ENCODE assay signal across 8 cellular contexts in the genomic region with DNA sequence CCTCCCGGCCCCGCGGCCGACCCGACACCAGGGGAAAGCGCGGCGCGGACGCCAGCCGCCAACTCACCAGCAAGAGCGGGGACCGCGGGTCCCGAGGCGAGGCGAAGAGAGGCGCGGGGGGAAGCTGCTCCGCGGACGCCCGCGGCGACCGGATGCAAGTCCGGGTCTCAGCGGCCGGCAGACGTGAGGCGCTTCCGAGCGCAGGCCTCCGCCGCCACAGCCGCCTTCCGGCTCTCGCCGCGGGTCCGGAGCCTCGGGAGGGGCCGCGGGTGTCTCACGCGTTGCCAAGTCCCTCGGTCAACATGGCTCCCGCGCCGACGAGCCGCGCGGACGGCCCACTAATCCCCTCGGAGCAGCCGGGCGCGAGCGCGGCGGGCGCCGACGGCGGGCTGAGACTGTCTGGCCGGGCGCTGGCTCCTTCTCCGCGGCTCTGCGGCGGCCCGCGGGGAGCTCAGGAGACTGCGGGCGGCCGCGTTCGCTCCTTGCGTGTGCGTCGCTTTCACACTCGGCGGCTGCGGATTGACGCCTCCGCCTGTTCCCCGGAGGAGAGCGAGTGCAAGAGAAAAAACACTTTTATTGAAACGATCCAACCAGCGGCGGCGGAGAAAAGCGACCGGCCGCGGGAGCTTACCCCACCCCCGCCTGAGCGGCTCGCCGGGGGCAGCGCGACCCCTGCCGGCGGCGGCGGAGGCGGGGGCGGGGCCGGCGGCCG. TPM values are rescaled to one million over a fixed set of nuclear protein-coding genes. Genes with fewer than 3 reads are reported as not detected.
DNase-seq lines count a peak whose midpoint lies in the region; ATAC-seq and TF ChIP-seq lines count a peak whose summit lies in the region.

A gene (minus strand): TSS at position 521 of the 712 bp plus-strand sequence. CDS start 65,603 bp downstream, outside the sequence.

- no peaks in the 10 kb centered on the region for H3K27me3 Mint-ChIP-seq in activated naive CD4-positive, alpha-beta T cell treated with anti-CD3 and anti-CD28 coated beads, Interleukin-2, amount 10 ng/mL, durations not matched to agents 7 days and 5 days

- H3K4me3 ChIP-seq in GM06990 (replicated peaks; ENCODE audit: low read depth, low read length) = peak within 1 kb of the TSS; percentile 84
- H3K4me3 ChIP-seq in SK-N-MC = peak within 1 kb of the TSS; percentile 84

- TF ChIP-seq CTCF in GM06990 (IDR thresholded peaks at IDR 0.05; ENCODE audit: insufficient read depth, low read length, poor library complexity, severe bottlenecking) = peak; percentile 24
- TF ChIP-seq CTCF in omental fat pad (IDR thresholded peaks at IDR 0.05) = peak in 1 of 3 donors; percentile 8

- H3K27ac ChIP-seq in SK-N-MC (peak within 1 kb of the TSS; percentile 92), temporal lobe (ENCODE audit: low read depth, low read length) (peak within 1 kb of the TSS; percentile 86)

- no peaks in the 10 kb centered on the region for H3K9me3 ChIP-seq in SK-N-MC (ENCODE audit: low read depth, low read length)

- peaks cover 56% of the 10 kb centered on the region for H3K4me1 Mint-ChIP-seq in activated naive CD4-positive, alpha-beta T cell treated with anti-CD3 and anti-CD28 coated beads, Interleukin-2, amount 10 ng/mL, durations not matched to agents 7 days and 5 days

- ATAC-seq in omental fat pad (ENCODE audit: low FRiP score) = peak; percentile 78

- CTCF ChIA-PET in HEK293T (lab: Yijun Ruan, JAX) = interaction anchor here (1.5 kb wide), 1 partner anchor 24 kb away, joined by 3 read pairs; no protein-coding TSS in a partner anchor
- CTCF ChIA-PET in activated naive CD4-positive, alpha-beta T cell treated with anti-CD3 and anti-CD28 coated beads, Interleukin-2, amount 10 ng/mL, durations not matched to agents 7 days and 5 days (lab: Charles Lee) = interaction anchor here (0.7 to 7.7 kb wide), 28 partner anchors 11 to 364 kb away, joined by 3 to 60 read pairs (median 5); a partner anchor contains a TSS

- peak within 1 kb of the TSS; percentile 99 for H3K27ac Mint-ChIP-seq in activated naive CD4-positive, alpha-beta T cell treated with anti-CD3 and anti-CD28 coated beads, Interleukin-2, amount 10 ng/mL, durations not matched to agents 7 days and 5 days

- H3K9me3 Mint-ChIP-seq in activated naive CD4-positive, alpha-beta T cell treated with anti-CD3 and anti-CD28 coated beads, Interleukin-2, amount 10 ng/mL, durations not matched to agents 7 days and 5 days = no peaks in the 10 kb centered on the region

- H3K27me3 ChIP-seq in GM06990 (replicated peaks; ENCODE audit: control insufficient read depth, insufficient read depth, low read length) = no peaks in the 10 kb centered on the region

- no peaks in the 10 kb centered on the region for H3K36me3 ChIP-seq in GM06990 (ENCODE audit: control insufficient read depth, insufficient read depth, low read length)
- no peaks in the 10 kb centered on the region for H3K36me3 ChIP-seq in SK-N-MC (ENCODE audit: insufficient read depth, low read length)

- POLR2A ChIA-PET in HEK293T (lab: Yijun Ruan, JAX) = interaction anchor here (0.7 to 2.0 kb wide), 5 partner anchors 26 to 201 kb away, joined by 3 to 7 read pairs (median 3); no protein-coding TSS in a partner anchor

- H3K4me3 Mint-ChIP-seq in activated naive CD4-positive, alpha-beta T cell treated with anti-CD3 and anti-CD28 coated beads, Interleukin-2, amount 10 ng/mL, durations not matched to agents 7 days and 5 days = peak within 1 kb of the TSS; percentile 91

- DNase-seq in GM06990 (ENCODE audit: extremely low read depth, insufficient read length) (peak; percentile 87), HEK293T (ENCODE audit: extremely low spot score) (peak; percentile 86), MV-4-11 (lab: John Stamatoyannopoulos, UW) (peak; percentile 74), SK-N-MC (ENCODE audit: low read depth, low spot score) (no peak), globus pallidus (ENCODE audit: low spot score) (peak; percentile 93), omental fat pad (ENCODE audit: low spot score) (peak; percentile 54)
- peak; percentile 90 for DNase-seq in activated naive CD4-positive, alpha-beta T cell treated with anti-CD3 and anti-CD28 coated beads, Interleukin-2, amount 10 ng/mL, durations not matched to agents 7 days and 5 days

- peaks cover 5% of the 10 kb centered on the region for H3K36me3 Mint-ChIP-seq in activated naive CD4-positive, alpha-beta T cell treated with anti-CD3 and anti-CD28 coated beads, Interleukin-2, amount 10 ng/mL, durations not matched to agents 7 days and 5 days

- H3K9ac ChIP-seq in SK-N-MC (ENCODE audit: insufficient read length) = peak within 1 kb of the TSS; percentile 82

TF ChIP-seq in HEK293T, 16 proteins besides CTCF, POLR2A, EP300 and RAD21:
- TF ChIP-seq SUZ12 (IDR thresholded peaks at IDR 0.05) (no peak), HDGF (IDR thresholded peaks at IDR 0.05; ENCODE audit: borderline replicate concordance) (no peak), NFRKB (IDR thresholded peaks at IDR 0.05) (no peak), ELF4 (IDR thresholded peaks at IDR 0.05) (no peak), BHLHE40 (IDR thresholded peaks at IDR 0.05; ENCODE audit: borderline replicate concordance) (no peak), TARDBP (IDR thresholded peaks at IDR 0.05) (no peak), ZNF384 (IDR thresholded peaks at IDR 0.05) (no peak), LEF1 (IDR thresholded peaks at IDR 0.05; ENCODE audit: borderline replicate concordance) (no peak), L3MBTL2 (conservative IDR thresholded peaks at IDR 0.05) (no peak), FOXA1 (IDR thresholded peaks at IDR 0.05) (no peak), CTBP1 (IDR thresholded peaks at IDR 0.05; ENCODE audit: borderline replicate concordance) (no peak), ARNT (IDR thresholded peaks at IDR 0.05) (no peak), SP1 (IDR thresholded peaks at IDR 0.05) (no peak), FOXM1 (IDR thresholded peaks at IDR 0.05; ENCODE audit: borderline replicate concordance) (no peak), FOXK2 (IDR thresholded peaks at IDR 0.05) (no peak)
- TF ChIP-seq, protein P1, sequence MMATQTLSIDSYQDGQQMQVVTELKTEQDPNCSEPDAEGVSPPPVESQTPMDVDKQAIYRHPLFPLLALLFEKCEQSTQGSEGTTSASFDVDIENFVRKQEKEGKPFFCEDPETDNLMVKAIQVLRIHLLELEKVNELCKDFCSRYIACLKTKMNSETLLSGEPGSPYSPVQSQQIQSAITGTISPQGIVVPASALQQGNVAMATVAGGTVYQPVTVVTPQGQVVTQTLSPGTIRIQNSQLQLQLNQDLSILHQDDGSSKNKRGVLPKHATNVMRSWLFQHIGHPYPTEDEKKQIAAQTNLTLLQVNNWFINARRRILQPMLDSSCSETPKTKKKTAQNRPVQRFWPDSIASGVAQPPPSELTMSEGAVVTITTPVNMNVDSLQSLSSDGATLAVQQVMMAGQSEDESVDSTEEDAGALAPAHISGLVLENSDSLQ (IDR thresholded peaks at IDR 0.05) = no peak

RNA-seq across cellular contexts. Expression of the gene that starts here (rescaled TPM):
- total RNA-seq in omental fat pad (100 to 1,000 TPM in 2 of 4 donors, 10 to 100 TPM in 2; 35.8 to 107 (median 100) TPM), temporal lobe (115 TPM)
